12 cellular contexts compared by ENCODE assay signal in genomic region chr7:34155225-34155908, GRCh38.
DNase-seq lines count a peak whose midpoint lies in the region; ATAC-seq and TF ChIP-seq lines count a peak whose summit lies in the region.
"Had no signal": no experiment of that assay in that cellular context is flagged by ENCODE, and none has a peak within 500 bp of the region (broad histone marks: within the 10 kb centered on the region; RNA-seq: fewer than 3 reads in every experiment).

No MANE protein-coding gene starts in this region.

- DNase-seq in Right ventricle myocardium inferior (ENCODE audit: missing footprints) (no peak), cardiac septum (ENCODE audit: low spot score) (no peak), astrocyte of the spinal cord (ENCODE audit: low read depth, low spot score) (peak; percentile 87), right cardiac atrium (peak in 2 of 3 donors; percentile 42 to 50), aorta (no peak), chondrocyte (ENCODE audit: low spot score) (no peak), osteocyte (ENCODE audit: extremely low spot score, unreplicated experiment) (no peak)
- DNase-seq: activated T-cell treated with anti-CD3 and anti-CD28 coated beads, Interleukin-2, amount 50 U/mL, for 72 hours; stimulated activated CD4-positive, alpha-beta T cell treated with anti-CD3 and anti-CD28 coated beads, Interleukin-1b, Interleukin-23, amount 100 ng/mL, for 48 hours had no signal

- in situ Hi-C loops in astrocyte of the spinal cord (cut with HindIII; ENCODE audit: low sequenced_read_pairs), result no loop called here

- WGBS in right cardiac atrium, result 61% methylated on average over 3 of the region's 3 CpGs
- WGBS in aorta, 2 donors, result 29 to 46% methylated on average over 3 of the region's 3 CpGs

- no peaks in the 10 kb centered on the region for H3K36me3 ChIP-seq in aorta (ENCODE audit: control insufficient read depth in 1 of 2, insufficient read depth in 2 of 2, low read length in 1 of 2)

- H3K27me3 Mint-ChIP-seq in chondrocyte (ENCODE audit: low read depth) (no peaks in the 10 kb centered on the region), osteocyte (ENCODE audit: unreplicated experiment) (no peaks in the 10 kb centered on the region)
- H3K27me3 Mint-ChIP-seq: B cell had no signal

- peak; percentile 74 for ATAC-seq in Right ventricle myocardium inferior
- ATAC-seq in right cardiac atrium, result peak; percentile 73 to 81
- peak; percentile 78 for ATAC-seq in aorta (ENCODE audit: low FRiP score)
- no peak for ATAC-seq in GM21786 (IDR thresholded peaks at IDR 0.05; ENCODE audit: unreplicated experiment)
- ATAC-seq: activated T-cell treated with anti-CD3 and anti-CD28 coated beads, Interleukin-2, amount 50 U/mL, for 72 hours had no signal

- H3K4me3 ChIP-seq in astrocyte of the spinal cord (ENCODE audit: low read depth, low read length), result no peak overlapping the region
- H3K4me3 ChIP-seq in right cardiac atrium (ENCODE audit: low read length), result no peak overlapping the region
- no peak overlapping the region for H3K4me3 ChIP-seq in aorta (ENCODE audit: low read length in 2 of 2)

- H3K9me3 Mint-ChIP-seq in chondrocyte (ENCODE audit: low read depth), result peaks cover 3% of the 10 kb centered on the region
- H3K9me3 Mint-ChIP-seq in osteocyte (ENCODE audit: unreplicated experiment), result no peaks in the 10 kb centered on the region

- intact Hi-C loops in Right ventricle myocardium inferior (cut with DNase I) (no loop called here), cardiac septum (cut with DNase I) (loop anchor here (10.0 kb wide), 1 partner anchor 59 kb away; no protein-coding TSS in a partner anchor), right cardiac atrium (cut with DNase I) (no loop called here), aorta (cut with DNase I) (no loop called here)

- H3K27ac ChIP-seq in right cardiac atrium (ENCODE audit: low read length) (peak overlapping the region; percentile 26), aorta (ENCODE audit: low read depth in 1 of 2, low read length in 2 of 2) (no peak overlapping the region)
- H3K27ac ChIP-seq: HL-60 had no signal

- TF ChIP-seq CTCF in astrocyte of the spinal cord (IDR thresholded peaks at IDR 0.05; ENCODE audit: low read depth, low read length) (no peak), chondrocyte (IDR thresholded peaks at IDR 0.05) (no peak), osteocyte (IDR thresholded peaks at IDR 0.05) (no peak)

- H3K36me3 Mint-ChIP-seq in chondrocyte (ENCODE audit: low read depth) (no peaks in the 10 kb centered on the region), osteocyte (ENCODE audit: unreplicated experiment) (no peaks in the 10 kb centered on the region)

- H3K27me3 ChIP-seq in right cardiac atrium (ENCODE audit: control insufficient read depth, insufficient read depth), result no peaks in the 10 kb centered on the region
- no peaks in the 10 kb centered on the region for H3K27me3 ChIP-seq in aorta (ENCODE audit: control insufficient read depth in 1 of 2, insufficient read depth in 2 of 2, low read length in 1 of 2)

- H3K4me3 Mint-ChIP-seq in chondrocyte (ENCODE audit: unreplicated experiment) (no peak overlapping the region), osteocyte (ENCODE audit: unreplicated experiment) (no peak overlapping the region)
- H3K4me3 Mint-ChIP-seq: activated T-cell treated with anti-CD3 and anti-CD28 coated beads, Interleukin-2, amount 50 U/mL, for 72 hours; B cell had no signal

- H3K27ac Mint-ChIP-seq in chondrocyte (ENCODE audit: unreplicated experiment) (no peak overlapping the region), osteocyte (ENCODE audit: unreplicated experiment) (no peak overlapping the region)
- H3K27ac Mint-ChIP-seq: activated T-cell treated with anti-CD3 and anti-CD28 coated beads, Interleukin-2, amount 50 U/mL, for 72 hours; B cell had no signal

- H3K4me1 Mint-ChIP-seq in chondrocyte (ENCODE audit: low read depth), result no peaks in the 10 kb centered on the region
- H3K4me1 Mint-ChIP-seq in osteocyte (ENCODE audit: unreplicated experiment), result no peaks in the 10 kb centered on the region
- H3K4me1 Mint-ChIP-seq: B cell had no signal

- H3K4me1 ChIP-seq in right cardiac atrium (ENCODE audit: control insufficient read depth, insufficient read depth, low read length) (peaks cover 4% of the 10 kb centered on the region), aorta (ENCODE audit: control insufficient read depth in 1 of 2, insufficient read depth in 2 of 2, low read length in 2 of 2) (no peaks in the 10 kb centered on the region)

- H3K9me3 ChIP-seq in right cardiac atrium (ENCODE audit: control insufficient read depth, low read length) (no peaks in the 10 kb centered on the region), aorta (ENCODE audit: control insufficient read depth, low read length) (no peaks in the 10 kb centered on the region)

Comparison
In these comparisons a context has a peak if more than half of its experiments do, and no peak if none do; other contexts are left out.
1. DNase-seq: peak in astrocyte of the spinal cord (single experiment) and right cardiac atrium (2 of 3); none in Right ventricle myocardium inferior (single experiment), cardiac septum (single experiment), aorta (0 of 2), chondrocyte (single experiment) and osteocyte (single experiment).